ENCODE assay signal across 23 cellular contexts in genomic region chr16:62029947-62030346, GRCh38.
"Had no signal": no experiment of that assay in that cellular context is flagged by ENCODE, and none has a peak within 500 bp of the region (broad histone marks: within the 10 kb centered on the region; RNA-seq: fewer than 3 reads in every experiment).

No MANE protein-coding gene starts in this region.

- ATAC-seq: HepG2, Panc1, PC-3, T-cell had no signal

- DNase-seq: IMR-90; Kasumi-1; MM.1S; NCI-H1092 treated with DMSO at 0.1 percent for 48 hours; NCI-H1436 treated with DMSO at 0.1 percent for 48 hours; NCI-H1694; NCI-H187 treated with DMSO at 0.1 percent for 48 hours; NCI-H2029 treated with DMSO at 0.1 percent for 48 hours; NCI-H2107; NCI-H2171 treated with DMSO at 0.1 percent for 48 hours; NCI-H345; NCI-H446 treated with DMSO at 0.1 percent for 48 hours; NCI-H510A treated with DMSO at 0.1 percent for 48 hours; NCI-H526; NCI-H748 treated with DMSO at 0.1 percent for 48 hours; NK-92 treated with Interleukin-12 subunit alpha and Interleukin-12 subunit beta, amount 100 ng/mL, for 24 hours; PC-3; SHP77; SK-N-SH; SW 1271; T-cell had no signal
